1 cellular context compared by ENCODE assay signal in the genomic region with DNA sequence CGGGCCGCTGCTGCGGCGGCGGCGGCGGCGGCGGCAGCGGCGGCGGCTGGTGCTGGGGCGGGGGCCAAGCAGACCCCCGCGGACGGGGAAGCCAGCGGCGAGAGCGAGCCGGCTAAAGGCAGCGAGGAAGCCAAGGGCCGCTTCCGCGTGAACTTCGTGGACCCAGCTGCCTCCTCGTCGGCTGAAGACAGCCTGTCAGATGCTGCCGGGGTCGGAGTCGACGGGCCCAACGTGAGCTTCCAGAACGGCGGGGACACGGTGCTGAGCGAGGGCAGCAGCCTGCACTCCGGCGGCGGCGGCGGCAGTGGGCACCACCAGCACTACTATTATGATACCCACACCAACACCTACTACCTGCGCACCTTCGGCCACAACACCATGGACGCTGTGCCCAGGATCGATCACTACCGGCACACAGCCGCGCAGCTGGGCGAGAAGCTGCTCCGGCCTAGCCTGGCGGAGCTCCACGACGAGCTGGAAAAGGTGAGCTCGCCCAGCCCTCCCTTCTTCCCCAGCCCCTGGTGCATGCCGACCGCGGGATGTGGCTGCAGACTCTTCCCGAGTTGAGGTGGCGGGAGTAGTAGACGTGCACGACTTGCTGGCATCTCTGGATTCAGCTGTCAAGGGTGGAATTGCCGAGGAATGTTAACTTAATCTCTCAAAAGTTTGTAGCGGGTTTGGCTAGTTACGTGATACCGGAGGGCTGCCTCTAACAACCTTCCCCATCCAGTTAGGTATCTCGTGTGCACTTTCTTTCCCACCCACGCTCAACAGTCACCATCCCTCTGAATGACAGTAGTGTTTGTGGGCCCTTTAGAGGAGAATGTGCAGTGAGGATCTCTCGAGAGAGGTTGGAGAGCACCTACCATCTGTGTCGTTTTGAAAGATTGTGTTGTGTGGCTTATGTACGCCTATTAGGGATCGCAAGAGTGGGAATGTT.
A peak's percentile ranks its signal among the peaks of the same experiment; 100 is the strongest.
TF ChIP-seq lines count a peak whose summit lies in the region.

No MANE protein-coding gene starts in this region.

TF ChIP-seq in K562, 482 proteins besides CTCF, POLR2A, EP300 and RAD21 (continued from another document):
- TF ChIP-seq, protein P1, sequence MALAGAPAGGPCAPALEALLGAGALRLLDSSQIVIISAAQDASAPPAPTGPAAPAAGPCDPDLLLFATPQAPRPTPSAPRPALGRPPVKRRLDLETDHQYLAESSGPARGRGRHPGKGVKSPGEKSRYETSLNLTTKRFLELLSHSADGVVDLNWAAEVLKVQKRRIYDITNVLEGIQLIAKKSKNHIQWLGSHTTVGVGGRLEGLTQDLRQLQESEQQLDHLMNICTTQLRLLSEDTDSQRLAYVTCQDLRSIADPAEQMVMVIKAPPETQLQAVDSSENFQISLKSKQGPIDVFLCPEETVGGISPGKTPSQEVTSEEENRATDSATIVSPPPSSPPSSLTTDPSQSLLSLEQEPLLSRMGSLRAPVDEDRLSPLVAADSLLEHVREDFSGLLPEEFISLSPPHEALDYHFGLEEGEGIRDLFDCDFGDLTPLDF (CRISPR knock-in tag; IDR thresholded peaks at IDR 0.05): no peak
- TF ChIP-seq, protein P2, sequence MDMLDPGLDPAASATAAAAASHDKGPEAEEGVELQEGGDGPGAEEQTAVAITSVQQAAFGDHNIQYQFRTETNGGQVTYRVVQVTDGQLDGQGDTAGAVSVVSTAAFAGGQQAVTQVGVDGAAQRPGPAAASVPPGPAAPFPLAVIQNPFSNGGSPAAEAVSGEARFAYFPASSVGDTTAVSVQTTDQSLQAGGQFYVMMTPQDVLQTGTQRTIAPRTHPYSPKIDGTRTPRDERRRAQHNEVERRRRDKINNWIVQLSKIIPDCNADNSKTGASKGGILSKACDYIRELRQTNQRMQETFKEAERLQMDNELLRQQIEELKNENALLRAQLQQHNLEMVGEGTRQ (CRISPR knock-in tag; IDR thresholded peaks at IDR 0.05): no peak
- TF ChIP-seq, protein P3, sequence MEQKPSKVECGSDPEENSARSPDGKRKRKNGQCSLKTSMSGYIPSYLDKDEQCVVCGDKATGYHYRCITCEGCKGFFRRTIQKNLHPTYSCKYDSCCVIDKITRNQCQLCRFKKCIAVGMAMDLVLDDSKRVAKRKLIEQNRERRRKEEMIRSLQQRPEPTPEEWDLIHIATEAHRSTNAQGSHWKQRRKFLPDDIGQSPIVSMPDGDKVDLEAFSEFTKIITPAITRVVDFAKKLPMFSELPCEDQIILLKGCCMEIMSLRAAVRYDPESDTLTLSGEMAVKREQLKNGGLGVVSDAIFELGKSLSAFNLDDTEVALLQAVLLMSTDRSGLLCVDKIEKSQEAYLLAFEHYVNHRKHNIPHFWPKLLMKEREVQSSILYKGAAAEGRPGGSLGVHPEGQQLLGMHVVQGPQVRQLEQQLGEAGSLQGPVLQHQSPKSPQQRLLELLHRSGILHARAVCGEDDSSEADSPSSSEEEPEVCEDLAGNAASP (IDR thresholded peaks at IDR 0.05): no peak
- TF ChIP-seq ZBTB7A (IDR thresholded peaks at IDR 0.05; ENCODE audit: borderline replicate concordance, control insufficient read depth, low read depth, low read length): no peak
- TF ChIP-seq NCOA6 (IDR thresholded peaks at IDR 0.05): peak; percentile 54; the same call in 1 of the 2 replicates
